Comparison of ENCODE assay signal across 8 cellular contexts in the genomic region with DNA sequence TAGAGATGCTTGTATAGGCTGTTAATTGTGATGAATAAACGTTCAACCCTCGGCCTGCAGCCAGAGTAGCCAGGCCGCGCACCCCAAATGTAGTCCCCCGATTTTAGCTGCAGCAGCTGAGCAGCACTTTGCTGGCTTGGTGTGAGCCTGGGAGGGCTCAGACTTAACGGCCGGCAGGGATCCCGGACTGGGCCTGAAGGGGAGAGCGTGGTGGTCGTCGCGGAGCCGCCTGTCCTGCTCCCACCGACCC. TPM values are rescaled to one million over a fixed set of nuclear protein-coding genes. Genes with fewer than 3 reads are reported as not detected.
DNase-seq lines count a peak whose midpoint lies in the region; ATAC-seq and TF ChIP-seq lines count a peak whose summit lies in the region.

No MANE protein-coding gene starts in this region.

- H3K9me3 Mint-ChIP-seq in IgD-negative memory B cell, result no peaks in the 10 kb centered on the region
- H3K9me3 Mint-ChIP-seq in natural killer cell, result no peaks in the 10 kb centered on the region

- H3K27ac Mint-ChIP-seq in IgD-negative memory B cell, result peak overlapping the region in 2 of 3 donors; percentile 53 to 66
- peak overlapping the region in 1 of 2 donors; percentile 77 for H3K27ac Mint-ChIP-seq in natural killer cell

- TF ChIP-seq CTCF in AG09309 (IDR thresholded peaks at IDR 0.05; ENCODE audit: control insufficient read depth, insufficient read depth, low read depth, low read length, missing control alignments), result no peak
- no peak for TF ChIP-seq CTCF in natural killer cell (IDR thresholded peaks at IDR 0.05)

- H3K4me3 ChIP-seq in AG09309 (ENCODE audit: control insufficient read depth, low read depth, low read length), result peak overlapping the region; percentile 47
- peak overlapping the region; percentile 71 to 85 for H3K4me3 ChIP-seq in duodenal mucosa (ENCODE audit: low read depth in 1 of 2, low read length in 2 of 2)

- no peaks in the 10 kb centered on the region for H3K9me3 ChIP-seq in duodenal mucosa (ENCODE audit: control insufficient read depth in 1 of 2, low read length in 2 of 2)

- H3K4me1 Mint-ChIP-seq in IgD-negative memory B cell, result peaks cover 4 to 11% (median 9%) of the 10 kb centered on the region in 3 donors
- H3K4me1 Mint-ChIP-seq in natural killer cell, result peaks cover 29 to 38% of the 10 kb centered on the region in 2 donors

- peaks cover 16 to 22% of the 10 kb centered on the region in 2 donors for H3K4me1 ChIP-seq in duodenal mucosa (ENCODE audit: control insufficient read depth in 1 of 2, insufficient read depth in 2 of 2, low read length in 2 of 2)

- ATAC-seq in natural killer cell (no peak), GM21515 (IDR thresholded peaks at IDR 0.05; ENCODE audit: unreplicated experiment) (no peak), GM18909 (IDR thresholded peaks at IDR 0.05; ENCODE audit: poor library complexity, unreplicated experiment) (no peak)

- H3K36me3 Mint-ChIP-seq in IgD-negative memory B cell, result peaks cover 9% of the 10 kb centered on the region
- H3K36me3 Mint-ChIP-seq in natural killer cell, result peaks cover 11% of the 10 kb centered on the region

- H3K27me3 Mint-ChIP-seq in IgD-negative memory B cell (peaks cover 11% of the 10 kb centered on the region), natural killer cell (ENCODE audit: low read depth in 2 of 2) (peaks cover 0 to 9% of the 10 kb centered on the region in 2 donors)

- DNase-seq in AG09309 (ENCODE audit: low read depth) (no peak), natural killer cell (no peak), COR-L47 (lab: John Stamatoyannopoulos, UW) (no peak), head of caudate nucleus (no peak)

- H3K9ac ChIP-seq in duodenal mucosa (ENCODE audit: low read depth in 1 of 2, low read length in 2 of 2), result peak overlapping the region; percentile 79 to 94

- H3K27ac ChIP-seq in duodenal mucosa (ENCODE audit: low read depth, low read length), result peak overlapping the region; percentile 17

- intact Hi-C loops in natural killer cell (cut with micrococcal nuclease) (no loop called here), head of caudate nucleus (cut with DNase I) (no loop called here)

- H3K36me3 ChIP-seq in duodenal mucosa (ENCODE audit: control insufficient read depth in 1 of 2, insufficient read depth in 2 of 2, low read length in 2 of 2), result peaks cover 25 to 50% of the 10 kb centered on the region in 2 donors

- H3K4me3 Mint-ChIP-seq in IgD-negative memory B cell, result peak overlapping the region; percentile 79 to 92 (median 88)
- H3K4me3 Mint-ChIP-seq in natural killer cell, result peak overlapping the region; percentile 86

- no peaks in the 10 kb centered on the region for H3K27me3 ChIP-seq in duodenal mucosa (ENCODE audit: control insufficient read depth in 1 of 2, insufficient read depth in 2 of 2, low read length in 2 of 2)

RNA-seq across cellular contexts. Expression of gene ZNF629, which starts 11.9 kb away (rescaled TPM):
- polyA plus RNA-seq in IgD-negative memory B cell, result 0.30 TPM
- 1 to 10 TPM in 2 of 3 donors, under 1 TPM in 1; 0.96 to 1.9 (median 1.8) TPM for total RNA-seq in natural killer cell

RNA-seq across cellular contexts. Expression of gene RNF40, which starts 12.9 kb away (rescaled TPM):
- 56.0 TPM for polyA plus RNA-seq in IgD-negative memory B cell
- 100 to 1,000 TPM; 153 to 167 (median 161) TPM for total RNA-seq in natural killer cell

RNA-seq across cellular contexts. Expression of gene CFAP119, which starts 13.2 kb away (rescaled TPM):
- polyA plus RNA-seq in IgD-negative memory B cell, result 0.63 TPM
- 1 to 10 TPM; 3.4 to 5.1 (median 4.9) TPM for total RNA-seq in natural killer cell

RNA-seq across cellular contexts. Expression of gene PHKG2, which starts 26.8 kb away (rescaled TPM):
- 36.7 TPM for polyA plus RNA-seq in IgD-negative memory B cell
- 10 to 100 TPM; 50.5 to 86.1 (median 64.8) TPM for total RNA-seq in natural killer cell
